10 cellular contexts compared by ENCODE assay signal in genomic region chr19:5880604-5881078, GRCh38. TPM values are rescaled to one million over a fixed set of nuclear protein-coding genes. Genes with fewer than 3 reads are reported as not detected.
DNase-seq lines count a peak whose midpoint lies in the region; ATAC-seq, FAIRE-seq and TF ChIP-seq lines count a peak whose summit lies in the region.
"Had no signal": no experiment of that assay in that cellular context is flagged by ENCODE, and none has a peak within 500 bp of the region (broad histone marks: within the 10 kb centered on the region; RNA-seq: fewer than 3 reads in every experiment).

No MANE protein-coding gene starts in this region.

- H3K36me3 Mint-ChIP-seq in Caco-2 (ENCODE audit: insufficient read depth, unreplicated experiment): no peaks in the 10 kb centered on the region
- H3K36me3 Mint-ChIP-seq in activated naive CD4-positive, alpha-beta T cell treated with anti-CD3 and anti-CD28 coated beads, Interleukin-2, amount 50 U/mL, for 72 hours: no peaks in the 10 kb centered on the region

- BruUV-seq in Caco-2 (replicated peaks; lab: Mats Ljungman, UMichigan) (no TSS peak), HepG2 (replicated peaks; lab: Mats Ljungman, UMichigan) (TSS peak; percentile 80)

- peak overlapping the region; percentile 37 for H3K4me3 Mint-ChIP-seq in Caco-2 (ENCODE audit: unreplicated experiment)
- H3K4me3 Mint-ChIP-seq: activated B cell treated with CpG ODN at 0.5 μM for 24 hours had no signal

- peak overlapping the region; percentile 68 for H3K9ac ChIP-seq in HepG2 (ENCODE audit: insufficient read depth, low read depth, low read length)

- no peaks in the 10 kb centered on the region for H3K27me3 Mint-ChIP-seq in Caco-2 (ENCODE audit: insufficient read depth, unreplicated experiment)

- TF ChIP-seq EP300 in HepG2 (IDR thresholded peaks at IDR 0.05; ENCODE audit: low read depth in 2 of 2, low read length in 2 of 2) (peak; percentile 54 to 93; a peak in 3 of 4 replicates), HepG2 (CRISPR knock-in tag; IDR thresholded peaks at IDR 0.05; ENCODE audit: borderline replicate concordance) (peak; percentile 90)

- no peak; the same call in 1 of the 2 replicates for TF ChIP-seq RAD21 in HepG2 (CRISPR knock-in tag; IDR thresholded peaks at IDR 0.05)

- H4K20me1 ChIP-seq in HepG2 (ENCODE audit: insufficient read depth, low read length): no peaks in the 10 kb centered on the region

- intact Hi-C loops in Caco-2 (cut with micrococcal nuclease; ENCODE audit: unreplicated experiment): no loop called here
- intact Hi-C loops in HepG2 (cut with micrococcal nuclease; ENCODE audit: unreplicated experiment): no loop called here

- TF ChIP-seq POLR2A in HepG2 (IDR thresholded peaks at IDR 0.05; ENCODE audit: insufficient read depth in 1 of 2, low read depth in 2 of 2, low read length in 2 of 2): peak in 1 of 2 experiments; percentile 51; a peak in 1 of 4 replicates

- no peaks in the 10 kb centered on the region for H3K9me3 Mint-ChIP-seq in Caco-2 (ENCODE audit: unreplicated experiment)
- H3K9me3 Mint-ChIP-seq in activated naive CD4-positive, alpha-beta T cell treated with anti-CD3 and anti-CD28 coated beads, Interleukin-2, amount 50 U/mL, for 72 hours: no peaks in the 10 kb centered on the region
- H3K9me3 Mint-ChIP-seq: activated B cell treated with CpG ODN at 0.5 μM for 24 hours had no signal

- ATAC-seq in HepG2: peak; percentile 89
- no peak for ATAC-seq in activated naive CD4-positive, alpha-beta T cell treated with anti-CD3 and anti-CD28 coated beads, Interleukin-2, amount 50 U/mL, for 72 hours

- no peaks in the 10 kb centered on the region for H3K4me1 Mint-ChIP-seq in Caco-2 (ENCODE audit: low read depth, unreplicated experiment)

- H3K4me3 ChIP-seq in Caco-2 (ENCODE audit: low read depth, low read length) (no peak overlapping the region), HepG2 (replicated peaks in 1 of 3; ENCODE audit: insufficient read depth in 1 of 3, low read depth in 2 of 3, low read length in 3 of 3) (peak overlapping the region in 1 of 3 experiments; percentile 22; a peak in 1 of 6 replicates)
- H3K4me3 ChIP-seq in effector memory CD4-positive, alpha-beta T cell (ENCODE audit: insufficient read depth, low read depth, low read length, poor library complexity, severe bottlenecking): no peak overlapping the region
- H3K4me3 ChIP-seq: dorsolateral prefrontal cortex had no signal

- no peaks in the 10 kb centered on the region for H3K79me2 ChIP-seq in HepG2 (ENCODE audit: insufficient read depth, low read length)

- CTCF ChIA-PET in Caco-2 (lab: Charles Lee) (interaction anchor here (0.6 kb wide), 1 partner anchor 19 kb away, joined by 4 read pairs; no protein-coding TSS in a partner anchor), HepG2 (lab: Yijun Ruan, JAX; ENCODE audit: low intra/inter-chr PET ratio, low total read pairs) (no interaction called here)

- DNase-seq in Caco-2 (peak; percentile 84 to 93), astrocyte of the hippocampus (ENCODE audit: low read depth, low spot score) (peak; percentile 78), HepG2 (ENCODE audit: low spot score) (peak; percentile 90), NOMO-1 (lab: John Stamatoyannopoulos, UW; ENCODE audit: unreplicated experiment in 2 of 2) (no peak)
- no peak for DNase-seq in effector memory CD4-positive, alpha-beta T cell
- DNase-seq in activated naive CD4-positive, alpha-beta T cell treated with anti-CD3 and anti-CD28 coated beads, Interleukin-2, amount 50 U/mL, for 72 hours (ENCODE audit: low spot score in 2 of 2): no peak
- DNase-seq: activated B cell treated with CpG ODN at 0.5 μM for 24 hours, NCI-H1092 had no signal

- H3K36me3 ChIP-seq in Caco-2 (ENCODE audit: control insufficient read depth, insufficient read depth, low read length) (no peaks in the 10 kb centered on the region), HepG2 (replicated peaks in 1 of 2; ENCODE audit: control insufficient read depth in 1 of 2, insufficient read depth in 2 of 2, low read length in 2 of 2) (no peaks in the 10 kb centered on the region)
- H3K36me3 ChIP-seq in effector memory CD4-positive, alpha-beta T cell (ENCODE audit: control insufficient read depth, insufficient read depth, low read length): no peaks in the 10 kb centered on the region

- POLR2A ChIA-PET in Caco-2 (lab: Charles Lee) (interaction anchor here (0.8 to 1.0 kb wide), 2 partner anchors 24 to 52 kb away, joined by 4 to 10 read pairs; partner anchors contain the start of gene VMAC), HepG2 (lab: Yijun Ruan, JAX) (interaction anchor here (0.8 to 3.1 kb wide), 8 partner anchors 9 to 161 kb away, joined by 3 to 37 read pairs (median 6); partner anchors contain the start of genes CATSPERD, FUT5, FUT6 and LONP1)

- peak; percentile 21 for FAIRE-seq in HepG2 (lab: Jason Lieb, UNC)

- peak overlapping the region; percentile 59 for H3K4me2 ChIP-seq in HepG2 (ENCODE audit: low read depth, low read length)

- peaks cover 41% of the 10 kb centered on the region for H3K4me1 ChIP-seq in Caco-2
- H3K4me1 ChIP-seq in HepG2 (ENCODE audit: insufficient read depth, low read length): peaks cover 87% of the 10 kb centered on the region
- no peaks in the 10 kb centered on the region for H3K4me1 ChIP-seq in effector memory CD4-positive, alpha-beta T cell (ENCODE audit: control insufficient read depth, insufficient read depth, low read length, poor library complexity, severe bottlenecking)

- WGBS in HepG2 (ENCODE audit: low lambda C conversion rate): 5% methylated on average over 12 of the region's 15 CpGs

- H2AFZ ChIP-seq in HepG2 (ENCODE audit: low read length): no peak overlapping the region

- no peak overlapping the region for H3K27ac Mint-ChIP-seq in Caco-2 (ENCODE audit: unreplicated experiment)
- H3K27ac Mint-ChIP-seq in activated naive CD4-positive, alpha-beta T cell treated with anti-CD3 and anti-CD28 coated beads, Interleukin-2, amount 50 U/mL, for 72 hours: no peak overlapping the region

- H3K9me3 ChIP-seq in Caco-2 (no peaks in the 10 kb centered on the region), HepG2 (ENCODE audit: low read length) (no peaks in the 10 kb centered on the region)
- no peaks in the 10 kb centered on the region for H3K9me3 ChIP-seq in effector memory CD4-positive, alpha-beta T cell (ENCODE audit: control insufficient read depth, low read length)

- in situ Hi-C loops in HepG2 (cut with HindIII; ENCODE audit: extremely low pct_ligation_motif_present, low pct_unique_long_range_greater_than_20kb): no loop called here

- H3K27ac ChIP-seq in HepG2 (ENCODE audit: extremely low read length, insufficient read depth, low read length): peak overlapping the region; percentile 84
- H3K27ac ChIP-seq in effector memory CD4-positive, alpha-beta T cell (ENCODE audit: insufficient read depth, low read length, poor library complexity, severe bottlenecking): no peak overlapping the region
- H3K27ac ChIP-seq: dorsolateral prefrontal cortex had no signal

- TF ChIP-seq CTCF in Caco-2 (IDR thresholded peaks at IDR 0.05; ENCODE audit: insufficient read depth in 1 of 2, low read depth in 1 of 2, low read length in 1 of 2, severe bottlenecking in 1 of 2, unreplicated experiment in 1 of 2) (no peak), HepG2 (CRISPR knock-in tag; IDR thresholded peaks at IDR 0.05) (0 out of 2 replicates have a peak, but pooled peaks have one; percentile 16)

- H3K27me3 ChIP-seq in Caco-2 (replicated peaks; ENCODE audit: control insufficient read depth, insufficient read depth, low read length) (no peaks in the 10 kb centered on the region), HepG2 (ENCODE audit: control insufficient read depth in 1 of 2, insufficient read depth in 2 of 2, low read length in 2 of 2) (no peaks in the 10 kb centered on the region)
- H3K27me3 ChIP-seq in effector memory CD4-positive, alpha-beta T cell (replicated peaks; ENCODE audit: control insufficient read depth, insufficient read depth, low read length, poor library complexity, severe bottlenecking): peaks cover 8% of the 10 kb centered on the region

RNA-seq across cellular contexts. Expression of gene FUT5, which starts 10.3 kb away (rescaled TPM):
- total RNA-seq in Caco-2 (2022) (not detected in 2 replicates), HepG2 (2016; rRNA removed; fragmentation: Illumina TruSeq; extraction: Trizol) (not detected in 2 replicates)
- not detected in 2 replicates for total RNA-seq in HepG2 (2016; cell fraction: cytosol; rRNA removed; fragmentation: Illumina TruSeq; extraction: Trizol; ENCODE audit: low read depth)
- not detected in 2 replicates for total RNA-seq in HepG2 (2016; cell fraction: insoluble cytoplasmic fraction; rRNA removed; fragmentation: Illumina TruSeq; extraction: Trizol)
- not detected in 2 replicates for total RNA-seq in HepG2 (2016; cell fraction: membrane; rRNA removed; fragmentation: Illumina TruSeq; extraction: Trizol)
- total RNA-seq in HepG2 (2016; cell fraction: nucleus; rRNA removed; fragmentation: Illumina TruSeq; extraction: Trizol): not detected in 2 replicates
- polyA plus RNA-seq in HepG2 (2011; rRNA removed): 0.03 and 0.10 TPM in 2 replicates
- polyA plus RNA-seq in HepG2 (2011; cell fraction: cytosol; rRNA removed): 0.03 and 0.05 TPM in 2 replicates
- polyA plus RNA-seq in HepG2 (2011; cell fraction: nucleus; rRNA removed): 0.45 and 0.69 TPM in 2 replicates
- 0.35 TPM in 1 of 2 replicates, not detected in the other for polyA plus RNA-seq in HepG2 (2012)
- not detected in 2 replicates for polyA plus RNA-seq in HepG2 (2016; cell fraction: cytosol; fragmentation: Illumina TruSeq; extraction: Trizol; ENCODE audit: low read depth)
- not detected in 2 replicates for polyA plus RNA-seq in HepG2 (2016; cell fraction: insoluble cytoplasmic fraction; fragmentation: Illumina TruSeq; extraction: Trizol; ENCODE audit: low read depth)
- polyA plus RNA-seq in HepG2 (2016; cell fraction: membrane; fragmentation: Illumina TruSeq; extraction: Trizol; ENCODE audit: low read depth): not detected in 2 replicates
- polyA plus RNA-seq in HepG2 (2016; cell fraction: nucleus; fragmentation: Illumina TruSeq; extraction: Trizol; ENCODE audit: insufficient read depth, low read depth): 0.32 TPM in 1 of 2 replicates, not detected in the other
- 0.08 and 0.14 TPM in 2 replicates for polyA minus RNA-seq in HepG2 (2011; rRNA and poly(A)+ RNA removed; ENCODE audit: low replicate concordance)
- polyA minus RNA-seq in HepG2 (2011; cell fraction: cytosol; rRNA and poly(A)+ RNA removed): not detected in 2 replicates
- 1.1 and 1.4 TPM in 2 replicates for polyA minus RNA-seq in HepG2 (2011; cell fraction: nucleus; rRNA and poly(A)+ RNA removed)
- total RNA-seq in activated naive CD4-positive, alpha-beta T cell treated with anti-CD3 and anti-CD28 coated beads, Interleukin-2, amount 50 U/mL, for 72 hours: under 1 TPM; 0.23 to 0.36 TPM
- total RNA-seq: activated B cell treated with CpG ODN at 0.5 μM for 24 hours, pulmonary artery endothelial cell had no signal

RNA-seq across cellular contexts. Expression of gene NDUFA11, which starts 22.9 kb away (rescaled TPM):
- total RNA-seq in Caco-2 (2022) (272 and 274 TPM in 2 replicates), HepG2 (2016; rRNA removed; fragmentation: Illumina TruSeq; extraction: Trizol) (378 and 396 TPM in 2 replicates)
- 206 and 277 TPM in 2 replicates for total RNA-seq in HepG2 (2016; cell fraction: cytosol; rRNA removed; fragmentation: Illumina TruSeq; extraction: Trizol; ENCODE audit: low read depth)
- 384 and 456 TPM in 2 replicates for total RNA-seq in HepG2 (2016; cell fraction: insoluble cytoplasmic fraction; rRNA removed; fragmentation: Illumina TruSeq; extraction: Trizol)
- total RNA-seq in HepG2 (2016; cell fraction: membrane; rRNA removed; fragmentation: Illumina TruSeq; extraction: Trizol): 192 and 280 TPM in 2 replicates
- 124 and 130 TPM in 2 replicates for total RNA-seq in HepG2 (2016; cell fraction: nucleus; rRNA removed; fragmentation: Illumina TruSeq; extraction: Trizol)
- 286 and 302 TPM in 2 replicates for polyA plus RNA-seq in HepG2 (2011; rRNA removed)
- polyA plus RNA-seq in HepG2 (2011; cell fraction: cytosol; rRNA removed): 407 and 879 TPM in 2 replicates
- polyA plus RNA-seq in HepG2 (2011; cell fraction: nucleus; rRNA removed): 341 and 384 TPM in 2 replicates
- 182 and 188 TPM in 2 replicates for polyA plus RNA-seq in HepG2 (2012)
- 245 and 314 TPM in 2 replicates for polyA plus RNA-seq in HepG2 (2016; cell fraction: cytosol; fragmentation: Illumina TruSeq; extraction: Trizol; ENCODE audit: low read depth)
- 420 and 459 TPM in 2 replicates for polyA plus RNA-seq in HepG2 (2016; cell fraction: insoluble cytoplasmic fraction; fragmentation: Illumina TruSeq; extraction: Trizol; ENCODE audit: low read depth)
- polyA plus RNA-seq in HepG2 (2016; cell fraction: membrane; fragmentation: Illumina TruSeq; extraction: Trizol; ENCODE audit: low read depth): 204 and 246 TPM in 2 replicates
- 232 and 235 TPM in 2 replicates for polyA plus RNA-seq in HepG2 (2016; cell fraction: nucleus; fragmentation: Illumina TruSeq; extraction: Trizol; ENCODE audit: insufficient read depth, low read depth)
- polyA minus RNA-seq in HepG2 (2011; rRNA and poly(A)+ RNA removed; ENCODE audit: low replicate concordance): 32.1 and 88.3 TPM in 2 replicates
- polyA minus RNA-seq in HepG2 (2011; cell fraction: cytosol; rRNA and poly(A)+ RNA removed): 38.6 and 41.0 TPM in 2 replicates
- polyA minus RNA-seq in HepG2 (2011; cell fraction: nucleus; rRNA and poly(A)+ RNA removed): 16.5 and 21.2 TPM in 2 replicates
- total RNA-seq in activated naive CD4-positive, alpha-beta T cell treated with anti-CD3 and anti-CD28 coated beads, Interleukin-2, amount 50 U/mL, for 72 hours: 100 to 1,000 TPM; 206 to 224 TPM

RNA-seq across cellular contexts. Expression of gene VMAC, which starts 24.0 kb away (rescaled TPM):
- 4.7 and 4.8 TPM in 2 replicates for total RNA-seq in Caco-2 (2022)
- 1.2 and 2.4 TPM in 2 replicates for total RNA-seq in HepG2 (2016; rRNA removed; fragmentation: Illumina TruSeq; extraction: Trizol)
- 1.2 and 2.0 TPM in 2 replicates for total RNA-seq in HepG2 (2016; cell fraction: cytosol; rRNA removed; fragmentation: Illumina TruSeq; extraction: Trizol; ENCODE audit: low read depth)
- 1.1 and 2.6 TPM in 2 replicates for total RNA-seq in HepG2 (2016; cell fraction: insoluble cytoplasmic fraction; rRNA removed; fragmentation: Illumina TruSeq; extraction: Trizol)
- 1.6 and 2.0 TPM in 2 replicates for total RNA-seq in HepG2 (2016; cell fraction: membrane; rRNA removed; fragmentation: Illumina TruSeq; extraction: Trizol)
- 2.4 and 2.8 TPM in 2 replicates for total RNA-seq in HepG2 (2016; cell fraction: nucleus; rRNA removed; fragmentation: Illumina TruSeq; extraction: Trizol)
- 2.4 and 3.1 TPM in 2 replicates for polyA plus RNA-seq in HepG2 (2011; rRNA removed)
- 1.3 and 1.9 TPM in 2 replicates for polyA plus RNA-seq in HepG2 (2011; cell fraction: cytosol; rRNA removed)
- polyA plus RNA-seq in HepG2 (2011; cell fraction: nucleus; rRNA removed): 12.9 and 13.7 TPM in 2 replicates
- 0.61 and 1.0 TPM in 2 replicates for polyA plus RNA-seq in HepG2 (2012)
- 0.49 and 0.65 TPM in 2 replicates for polyA plus RNA-seq in HepG2 (2016; cell fraction: cytosol; fragmentation: Illumina TruSeq; extraction: Trizol; ENCODE audit: low read depth)
- polyA plus RNA-seq in HepG2 (2016; cell fraction: insoluble cytoplasmic fraction; fragmentation: Illumina TruSeq; extraction: Trizol; ENCODE audit: low read depth): 0.78 and 1.4 TPM in 2 replicates
- 0.82 and 0.91 TPM in 2 replicates for polyA plus RNA-seq in HepG2 (2016; cell fraction: membrane; fragmentation: Illumina TruSeq; extraction: Trizol; ENCODE audit: low read depth)
- 4.8 and 5.0 TPM in 2 replicates for polyA plus RNA-seq in HepG2 (2016; cell fraction: nucleus; fragmentation: Illumina TruSeq; extraction: Trizol; ENCODE audit: insufficient read depth, low read depth)
- 0.33 and 2.8 TPM in 2 replicates for polyA minus RNA-seq in HepG2 (2011; rRNA and poly(A)+ RNA removed; ENCODE audit: low replicate concordance)
- 0.59 and 1.2 TPM in 2 replicates for polyA minus RNA-seq in HepG2 (2011; cell fraction: cytosol; rRNA and poly(A)+ RNA removed)
- 3.7 and 4.2 TPM in 2 replicates for polyA minus RNA-seq in HepG2 (2011; cell fraction: nucleus; rRNA and poly(A)+ RNA removed)
- 1 to 10 TPM; 3.8 to 3.9 TPM for total RNA-seq in activated naive CD4-positive, alpha-beta T cell treated with anti-CD3 and anti-CD28 coated beads, Interleukin-2, amount 50 U/mL, for 72 hours

RNA-seq across cellular contexts. Expression of gene FUT3, which starts 29.4 kb away (rescaled TPM):
- 0.26 and 0.34 TPM in 2 replicates for total RNA-seq in Caco-2 (2022)
- 0.20 and 0.53 TPM in 2 replicates for total RNA-seq in HepG2 (2016; rRNA removed; fragmentation: Illumina TruSeq; extraction: Trizol)
- total RNA-seq in HepG2 (2016; cell fraction: cytosol; rRNA removed; fragmentation: Illumina TruSeq; extraction: Trizol; ENCODE audit: low read depth): 0.10 TPM in 1 of 2 replicates, not detected in the other
- total RNA-seq in HepG2 (2016; cell fraction: insoluble cytoplasmic fraction; rRNA removed; fragmentation: Illumina TruSeq; extraction: Trizol): 0.39 TPM in 1 of 2 replicates, not detected in the other
- total RNA-seq in HepG2 (2016; cell fraction: membrane; rRNA removed; fragmentation: Illumina TruSeq; extraction: Trizol): 0.14 and 0.15 TPM in 2 replicates
- 0.34 TPM in 1 of 2 replicates, not detected in the other for total RNA-seq in HepG2 (2016; cell fraction: nucleus; rRNA removed; fragmentation: Illumina TruSeq; extraction: Trizol)
- 1.1 and 1.6 TPM in 2 replicates for polyA plus RNA-seq in HepG2 (2011; rRNA removed)
- 0.74 and 0.86 TPM in 2 replicates for polyA plus RNA-seq in HepG2 (2011; cell fraction: cytosol; rRNA removed)
- 0.96 and 1.5 TPM in 2 replicates for polyA plus RNA-seq in HepG2 (2011; cell fraction: nucleus; rRNA removed)
- 0.52 and 2.4 TPM in 2 replicates for polyA plus RNA-seq in HepG2 (2012)
- 0.07 TPM in 1 of 2 replicates, not detected in the other for polyA plus RNA-seq in HepG2 (2016; cell fraction: cytosol; fragmentation: Illumina TruSeq; extraction: Trizol; ENCODE audit: low read depth)
- 0.12 and 0.23 TPM in 2 replicates for polyA plus RNA-seq in HepG2 (2016; cell fraction: insoluble cytoplasmic fraction; fragmentation: Illumina TruSeq; extraction: Trizol; ENCODE audit: low read depth)
- polyA plus RNA-seq in HepG2 (2016; cell fraction: membrane; fragmentation: Illumina TruSeq; extraction: Trizol; ENCODE audit: low read depth): 0.17 TPM in 1 of 2 replicates, not detected in the other
- 0.57 and 0.83 TPM in 2 replicates for polyA plus RNA-seq in HepG2 (2016; cell fraction: nucleus; fragmentation: Illumina TruSeq; extraction: Trizol; ENCODE audit: insufficient read depth, low read depth)
- 0.80 TPM in 1 of 2 replicates, not detected in the other for polyA minus RNA-seq in HepG2 (2011; rRNA and poly(A)+ RNA removed; ENCODE audit: low replicate concordance)
- polyA minus RNA-seq in HepG2 (2011; cell fraction: cytosol; rRNA and poly(A)+ RNA removed): 0.69 TPM in 1 of 2 replicates, not detected in the other
- polyA minus RNA-seq in HepG2 (2011; cell fraction: nucleus; rRNA and poly(A)+ RNA removed): 0.26 and 2.9 TPM in 2 replicates
- total RNA-seq in activated naive CD4-positive, alpha-beta T cell treated with anti-CD3 and anti-CD28 coated beads, Interleukin-2, amount 50 U/mL, for 72 hours: under 1 TPM in 1 of 2 donors, not detected in 1; 0.32 TPM
- total RNA-seq: activated B cell treated with CpG ODN at 0.5 μM for 24 hours, pulmonary artery endothelial cell had no signal

RNA-seq across cellular contexts. Expression of gene CAPS, which starts 33.4 kb away (rescaled TPM):
- 5.8 and 7.2 TPM in 2 replicates for total RNA-seq in Caco-2 (2022)
- total RNA-seq in HepG2 (2016; rRNA removed; fragmentation: Illumina TruSeq; extraction: Trizol): 1.7 and 3.1 TPM in 2 replicates
- 0.40 and 0.53 TPM in 2 replicates for total RNA-seq in HepG2 (2016; cell fraction: cytosol; rRNA removed; fragmentation: Illumina TruSeq; extraction: Trizol; ENCODE audit: low read depth)
- 1.1 and 3.0 TPM in 2 replicates for total RNA-seq in HepG2 (2016; cell fraction: insoluble cytoplasmic fraction; rRNA removed; fragmentation: Illumina TruSeq; extraction: Trizol)
- total RNA-seq in HepG2 (2016; cell fraction: membrane; rRNA removed; fragmentation: Illumina TruSeq; extraction: Trizol): 1.2 and 1.4 TPM in 2 replicates
- 2.6 and 2.9 TPM in 2 replicates for total RNA-seq in HepG2 (2016; cell fraction: nucleus; rRNA removed; fragmentation: Illumina TruSeq; extraction: Trizol)
- polyA plus RNA-seq in HepG2 (2011; rRNA removed): 3.1 and 4.5 TPM in 2 replicates
- polyA plus RNA-seq in HepG2 (2011; cell fraction: cytosol; rRNA removed): 2.9 and 3.5 TPM in 2 replicates
- polyA plus RNA-seq in HepG2 (2011; cell fraction: nucleus; rRNA removed): 19.5 and 22.9 TPM in 2 replicates
- polyA plus RNA-seq in HepG2 (2012): 1.8 and 1.9 TPM in 2 replicates
- polyA plus RNA-seq in HepG2 (2016; cell fraction: cytosol; fragmentation: Illumina TruSeq; extraction: Trizol; ENCODE audit: low read depth): 0.40 and 0.43 TPM in 2 replicates
- 1.1 and 1.4 TPM in 2 replicates for polyA plus RNA-seq in HepG2 (2016; cell fraction: insoluble cytoplasmic fraction; fragmentation: Illumina TruSeq; extraction: Trizol; ENCODE audit: low read depth)
- polyA plus RNA-seq in HepG2 (2016; cell fraction: membrane; fragmentation: Illumina TruSeq; extraction: Trizol; ENCODE audit: low read depth): 0.61 and 0.87 TPM in 2 replicates
- 10.1 and 13.8 TPM in 2 replicates for polyA plus RNA-seq in HepG2 (2016; cell fraction: nucleus; fragmentation: Illumina TruSeq; extraction: Trizol; ENCODE audit: insufficient read depth, low read depth)
- 0.28 and 3.1 TPM in 2 replicates for polyA minus RNA-seq in HepG2 (2011; rRNA and poly(A)+ RNA removed; ENCODE audit: low replicate concordance)
- polyA minus RNA-seq in HepG2 (2011; cell fraction: cytosol; rRNA and poly(A)+ RNA removed): 0.40 and 1.1 TPM in 2 replicates
- 3.0 and 3.1 TPM in 2 replicates for polyA minus RNA-seq in HepG2 (2011; cell fraction: nucleus; rRNA and poly(A)+ RNA removed)
- total RNA-seq in activated naive CD4-positive, alpha-beta T cell treated with anti-CD3 and anti-CD28 coated beads, Interleukin-2, amount 50 U/mL, for 72 hours: 1 to 10 TPM; 5.1 to 6.0 TPM

Comparison
In these comparisons a context has a peak if more than half of its experiments do, and no peak if none do; other contexts are left out.
1. DNase-seq: peak in Caco-2 (2 of 2), astrocyte of the hippocampus (single experiment) and HepG2 (single experiment); none in effector memory CD4-positive, alpha-beta T cell (0 of 3), activated naive CD4-positive, alpha-beta T cell treated with anti-CD3 and anti-CD28 coated beads, Interleukin-2, amount 50 U/mL, for 72 hours (0 of 2) and NOMO-1 (0 of 2).